In genomic region chr5:78467744-78468357, GRCh38 we compare ENCODE assay signal across 8 cellular contexts.
DNase-seq lines count a peak whose midpoint lies in the region; ATAC-seq and TF ChIP-seq lines count a peak whose summit lies in the region.

No MANE protein-coding gene starts in this region.

- TF ChIP-seq CTCF in Peyer's patch (IDR thresholded peaks at IDR 0.05), result peak; percentile 55 to 85 (median 78)
- peak; percentile 73 to 85 (median 83) for TF ChIP-seq CTCF in esophagus muscularis mucosa (IDR thresholded peaks at IDR 0.05)
- TF ChIP-seq CTCF in neural crest cell (conservative IDR thresholded peaks at IDR 0.05), result peak; percentile 91

- DNase-seq in Ammon's horn (ENCODE audit: low spot score) (peak; percentile 43), Peyer's patch (no peak), esophagus muscularis mucosa (ENCODE audit: extremely low spot score) (no peak), neural crest cell (ENCODE audit: low read depth, low spot score) (no peak), middle frontal gyrus (ENCODE audit: extremely low spot score, low spot score) (no peak)

- H3K4me3 Mint-ChIP-seq in neural crest cell, result no peak overlapping the region

- peaks cover 7% of the 10 kb centered on the region for H3K36me3 Mint-ChIP-seq in neural crest cell (ENCODE audit: low read depth)

- H3K27ac ChIP-seq in Peyer's patch, result no peak overlapping the region
- H3K27ac ChIP-seq in esophagus muscularis mucosa (replicated peaks in 1 of 4), result no peak overlapping the region

- H3K27ac Mint-ChIP-seq in neural crest cell (ENCODE audit: unreplicated experiment), result no peak overlapping the region

- ATAC-seq in GM21723 (IDR thresholded peaks at IDR 0.05; ENCODE audit: unreplicated experiment) (peak; percentile 60), GM19324 (IDR thresholded peaks at IDR 0.05; ENCODE audit: low FRiP score, unreplicated experiment) (no peak), HG03108 (IDR thresholded peaks at IDR 0.05; ENCODE audit: unreplicated experiment) (no peak)

- 10% methylated on average over 3 of the region's 3 CpGs for WGBS in esophagus muscularis mucosa

- H3K27me3 Mint-ChIP-seq in neural crest cell (ENCODE audit: low read depth), result no peaks in the 10 kb centered on the region

- intact Hi-C loops in esophagus muscularis mucosa (cut with DNase I), result loop anchor here (5.0 kb wide), 3 partner anchors 69 to 499 kb away; partner anchors contain the start of gene LHFPL2

- no peaks in the 10 kb centered on the region for H3K4me1 Mint-ChIP-seq in neural crest cell

- H3K9me3 Mint-ChIP-seq in neural crest cell, result no peaks in the 10 kb centered on the region

- H3K4me3 ChIP-seq in Peyer's patch (no peak overlapping the region), esophagus muscularis mucosa (no peak overlapping the region)

- H3K27me3 ChIP-seq in Peyer's patch (no peaks in the 10 kb centered on the region), esophagus muscularis mucosa (no peaks in the 10 kb centered on the region)

- TF ChIP-seq POLR2A in Peyer's patch (IDR thresholded peaks at IDR 0.05) (no peak), esophagus muscularis mucosa (IDR thresholded peaks at IDR 0.05; ENCODE audit: low read depth) (no peak)

- H3K36me3 ChIP-seq in Peyer's patch (no peaks in the 10 kb centered on the region), esophagus muscularis mucosa (peaks cover 0 to 7% (median 4%) of the 10 kb centered on the region in 4 donors)

- TF ChIP-seq EP300 in esophagus muscularis mucosa (IDR thresholded peaks at IDR 0.05), result no peak

- H3K9me3 ChIP-seq in Peyer's patch (no peaks in the 10 kb centered on the region), esophagus muscularis mucosa (no peaks in the 10 kb centered on the region)

- H3K4me1 ChIP-seq in Peyer's patch (no peaks in the 10 kb centered on the region), esophagus muscularis mucosa (peaks cover 0 to 6% (median 3%) of the 10 kb centered on the region in 4 donors)
